Comparison of ENCODE assay signal across 16 cellular contexts in the genomic region with DNA sequence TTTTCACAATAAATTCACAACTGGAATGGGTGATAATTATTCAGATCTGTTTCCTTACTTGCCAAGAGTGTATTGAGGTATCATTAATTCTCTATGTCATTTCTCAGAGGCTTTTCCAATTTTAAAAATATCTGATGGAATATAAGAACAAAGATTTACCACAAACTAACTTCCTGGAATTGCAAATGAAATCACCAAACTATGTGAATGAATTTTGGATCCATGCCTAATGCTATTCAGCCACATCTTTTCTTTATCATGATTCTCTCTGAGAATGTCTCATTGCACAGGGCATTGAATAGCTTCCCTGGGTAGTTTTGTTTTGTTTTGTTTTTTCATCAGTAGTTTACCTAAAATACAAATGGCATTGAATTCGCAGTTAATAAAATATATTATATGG.
"Had no signal": no experiment of that assay in that cellular context is flagged by ENCODE, and none has a peak within 500 bp of the region (broad histone marks: within the 10 kb centered on the region; RNA-seq: fewer than 3 reads in every experiment).

No MANE protein-coding gene starts in this region.

- H3K4me3 ChIP-seq: body of pancreas, right atrium auricular region, tibial artery, uterus had no signal

- H3K27ac Mint-ChIP-seq: activated naive CD8-positive, alpha-beta T cell treated with anti-CD3 and anti-CD28 coated beads, Interleukin-2, amount 10 ng/mL, durations not matched to agents 7 days and 5 days; natural killer cell treated with Interleukin-12 subunit alpha and Interleukin-12 subunit beta and Interleukin-15 and Interleukin-18, amount 100 ng/mL, for 72 hours had no signal

- H3K36me3 Mint-ChIP-seq: activated naive CD8-positive, alpha-beta T cell treated with anti-CD3 and anti-CD28 coated beads, Interleukin-2, amount 10 ng/mL, durations not matched to agents 7 days and 5 days; natural killer cell treated with Interleukin-12 subunit alpha and Interleukin-12 subunit beta and Interleukin-15 and Interleukin-18, amount 100 ng/mL, for 72 hours had no signal

- H3K27me3 ChIP-seq: body of pancreas, foreskin keratinocyte, right atrium auricular region, tibial artery, uterus had no signal

- H3K9me3 ChIP-seq: body of pancreas, right atrium auricular region, tibial artery, uterus had no signal

- H3K36me3 ChIP-seq: right atrium auricular region, tibial artery, uterus had no signal

- H3K9me3 Mint-ChIP-seq: activated naive CD8-positive, alpha-beta T cell treated with anti-CD3 and anti-CD28 coated beads, Interleukin-2, amount 10 ng/mL, durations not matched to agents 7 days and 5 days; central memory CD8-positive, alpha-beta T cell had no signal

- ATAC-seq: activated CD4-positive, CD25-positive, alpha-beta regulatory T cell treated with anti-CD3 and anti-CD28 coated beads, Interleukin-2, amount 50 U/mL, for 24 hours; body of pancreas; foreskin keratinocyte; natural killer cell treated with Interleukin-12 subunit alpha and Interleukin-12 subunit beta and Interleukin-15 and Interleukin-18, amount 100 ng/mL, for 72 hours had no signal

- H3K4me1 Mint-ChIP-seq: activated naive CD8-positive, alpha-beta T cell treated with anti-CD3 and anti-CD28 coated beads, Interleukin-2, amount 10 ng/mL, durations not matched to agents 7 days and 5 days; central memory CD8-positive, alpha-beta T cell had no signal

- H3K27ac ChIP-seq: body of pancreas, foreskin keratinocyte, right atrium auricular region, tibial artery, uterus had no signal

- H3K27me3 Mint-ChIP-seq: activated naive CD8-positive, alpha-beta T cell treated with anti-CD3 and anti-CD28 coated beads, Interleukin-2, amount 10 ng/mL, durations not matched to agents 7 days and 5 days; central memory CD8-positive, alpha-beta T cell; natural killer cell treated with Interleukin-12 subunit alpha and Interleukin-12 subunit beta and Interleukin-15 and Interleukin-18, amount 100 ng/mL, for 72 hours had no signal

- H3K4me1 ChIP-seq: body of pancreas, right atrium auricular region, tibial artery, uterus had no signal

- DNase-seq: activated naive CD4-positive, alpha-beta T cell; activated naive CD8-positive, alpha-beta T cell treated with anti-CD3 and anti-CD28 coated beads, Interleukin-2, amount 10 ng/mL, durations not matched to agents 7 days and 5 days; body of pancreas; dermis blood vessel endothelial cell; mesendoderm; small intestine; stimulated activated CD4-positive, alpha-beta T cell treated with anti-CD3 and anti-CD28 coated beads, Interleukin-4, amount 100 ng/mL, for 24 hours; stimulated activated naive CD4-positive, alpha-beta T cell; T1000; tibial artery; uterus had no signal

- H3K4me3 Mint-ChIP-seq: activated naive CD8-positive, alpha-beta T cell treated with anti-CD3 and anti-CD28 coated beads, Interleukin-2, amount 10 ng/mL, durations not matched to agents 7 days and 5 days; central memory CD8-positive, alpha-beta T cell; natural killer cell treated with Interleukin-12 subunit alpha and Interleukin-12 subunit beta and Interleukin-15 and Interleukin-18, amount 100 ng/mL, for 72 hours had no signal
